1 cellular context compared by ENCODE assay signal in the genomic region with DNA sequence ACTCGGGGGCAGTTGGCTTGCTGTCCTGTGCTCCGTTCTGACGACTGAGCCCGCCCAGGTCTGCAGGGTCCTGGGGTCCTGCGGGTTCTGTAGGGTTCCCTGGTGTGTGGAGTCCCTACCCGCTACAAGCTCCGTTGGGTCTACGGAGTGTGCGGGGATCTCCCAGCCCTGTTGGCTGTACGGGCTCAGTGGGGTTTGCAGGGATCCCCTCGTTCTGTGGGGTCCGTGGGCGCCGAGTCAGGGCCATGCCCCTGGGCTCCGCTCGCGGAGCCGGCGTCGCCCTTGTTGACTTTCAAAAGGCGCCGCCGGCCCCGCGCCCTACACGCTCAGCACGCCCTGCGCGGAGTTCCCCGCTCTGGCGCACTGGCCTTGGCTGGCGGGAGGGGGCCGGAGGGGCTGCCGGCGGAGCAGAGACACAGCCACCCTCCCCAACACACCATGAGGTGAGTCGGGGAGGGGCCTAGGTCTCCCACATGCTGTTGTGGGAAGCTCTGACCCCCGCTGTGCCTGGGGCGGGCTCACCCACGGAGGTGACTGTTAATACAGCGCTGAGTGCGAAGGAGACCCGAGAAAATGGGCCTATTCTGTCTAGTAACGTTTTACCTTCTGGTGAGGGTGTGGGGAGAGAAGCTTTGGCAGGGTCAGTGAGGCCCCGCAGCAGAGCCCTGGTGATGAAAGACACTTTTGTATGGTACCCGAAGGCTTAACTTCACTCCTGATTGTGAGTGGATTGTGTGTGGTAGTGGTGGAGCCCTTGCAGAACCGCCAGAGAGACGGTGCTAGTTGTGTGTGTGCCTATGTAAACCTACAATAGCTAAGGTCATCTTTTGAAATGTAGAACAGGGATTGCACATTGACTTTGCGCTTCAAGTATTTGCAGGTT.
TF ChIP-seq lines count a peak whose summit lies in the region.

No MANE protein-coding gene starts in this region.

TF ChIP-seq in HepG2, 621 proteins besides CTCF, POLR2A, EP300 and RAD21 (continued from another document and continues in another):
- TF ChIP-seq TARDBP (CRISPR knock-in tag; IDR thresholded peaks at IDR 0.05) (peak; percentile 70), AHR (CRISPR knock-in tag; IDR thresholded peaks at IDR 0.05) (peak; percentile 77; the same call in 1 of the 2 replicates), ATF3 (CRISPR knock-in tag; IDR thresholded peaks at IDR 0.05) (no peak), ZNF839 (CRISPR knock-in tag; IDR thresholded peaks at IDR 0.05; ENCODE audit: borderline replicate concordance) (peak; percentile 71; the same call in 1 of the 2 replicates), ZFP82 (CRISPR knock-in tag; IDR thresholded peaks at IDR 0.05; ENCODE audit: borderline replicate concordance) (no peak), ZNF549 (CRISPR knock-in tag; IDR thresholded peaks at IDR 0.05) (no peak), THRA (CRISPR knock-in tag; IDR thresholded peaks at IDR 0.05; ENCODE audit: borderline replicate concordance) (0 out of 2 replicates have a peak, but pooled peaks have one; percentile 44), SOX5 (CRISPR knock-in tag; IDR thresholded peaks at IDR 0.05; ENCODE audit: borderline replicate concordance) (peak; percentile 63; the same call in 1 of the 2 replicates), ZNF12 (CRISPR knock-in tag; IDR thresholded peaks at IDR 0.05) (no peak), SAFB2 (CRISPR knock-in tag; IDR thresholded peaks at IDR 0.05; ENCODE audit: borderline replicate concordance, low read depth) (peak; percentile 98), RFXANK (CRISPR knock-in tag; IDR thresholded peaks at IDR 0.05) (no peak), PAF1 (CRISPR knock-in tag; IDR thresholded peaks at IDR 0.05) (no peak), GFI1 (CRISPR knock-in tag; IDR thresholded peaks at IDR 0.05; ENCODE audit: borderline replicate concordance) (peak; percentile 68), PCBP1 (IDR thresholded peaks at IDR 0.05; ENCODE audit: borderline replicate concordance, low read depth, low read length) (no peak), KLF9 (CRISPR knock-in tag; IDR thresholded peaks at IDR 0.05; ENCODE audit: low read depth) (no peak), ZNF75D (CRISPR knock-in tag; IDR thresholded peaks at IDR 0.05; ENCODE audit: borderline replicate concordance) (no peak), SIX1 (CRISPR knock-in tag; IDR thresholded peaks at IDR 0.05; ENCODE audit: borderline replicate concordance) (no peak; the same call in 1 of the 2 replicates), NKX3-1 (CRISPR knock-in tag; IDR thresholded peaks at IDR 0.05) (no peak), HINFP (CRISPR knock-in tag; IDR thresholded peaks at IDR 0.05; ENCODE audit: low read depth) (0 out of 2 replicates have a peak, but pooled peaks have one; percentile 66), ZNF17 (CRISPR knock-in tag; IDR thresholded peaks at IDR 0.05) (no peak), FOXA3 (CRISPR knock-in tag; IDR thresholded peaks at IDR 0.05) (peak; percentile 88), MIER2 (CRISPR knock-in tag; IDR thresholded peaks at IDR 0.05) (peak; percentile 67), SNAPC5 (CRISPR knock-in tag; IDR thresholded peaks at IDR 0.05; ENCODE audit: borderline replicate concordance) (no peak), HCFC1 (IDR thresholded peaks at IDR 0.05; ENCODE audit: low read depth, low read length) (no peak), EHMT2 (IDR thresholded peaks at IDR 0.05; ENCODE audit: borderline replicate concordance, low read depth, low read length) (no peak), ARHGAP35 (CRISPR knock-in tag; IDR thresholded peaks at IDR 0.05; ENCODE audit: borderline replicate concordance) (peak; percentile 76; the same call in 1 of the 2 replicates), ZNF3 (CRISPR knock-in tag; IDR thresholded peaks at IDR 0.05) (no peak), ZNF788 (CRISPR knock-in tag; IDR thresholded peaks at IDR 0.05; ENCODE audit: borderline replicate concordance) (peak; percentile 92; the same call in 1 of the 2 replicates), ZNF569 (CRISPR knock-in tag; IDR thresholded peaks at IDR 0.05; ENCODE audit: borderline replicate concordance) (no peak), ZNF672 (CRISPR knock-in tag; IDR thresholded peaks at IDR 0.05) (no peak), MTERF4 (CRISPR knock-in tag; IDR thresholded peaks at IDR 0.05) (no peak; the same call in 1 of the 2 replicates), ZNF891 (CRISPR knock-in tag; IDR thresholded peaks at IDR 0.05) (no peak), EZH2 (conservative IDR thresholded peaks at IDR 0.05; ENCODE audit: low read depth, low read length) (no peak), ZNF232 (CRISPR knock-in tag; IDR thresholded peaks at IDR 0.05; ENCODE audit: borderline replicate concordance) (0 out of 2 replicates have a peak, but pooled peaks have one; percentile 33), ZNF503 (CRISPR knock-in tag; IDR thresholded peaks at IDR 0.05) (peak; percentile 54; the same call in 1 of the 2 replicates), ZNF552 (CRISPR knock-in tag; IDR thresholded peaks at IDR 0.05; ENCODE audit: borderline replicate concordance) (0 out of 2 replicates have a peak, but pooled peaks have one; percentile 74), ZNF546 (CRISPR knock-in tag; conservative IDR thresholded peaks at IDR 0.05) (0 out of 2 replicates have a peak, but pooled peaks have one; percentile 52), ZBTB2 (CRISPR knock-in tag; IDR thresholded peaks at IDR 0.05; ENCODE audit: low read depth) (0 out of 2 replicates have a peak, but pooled peaks have one; percentile 63), MED1 (CRISPR knock-in tag; IDR thresholded peaks at IDR 0.05) (peak; percentile 66; the same call in 1 of the 2 replicates), MAZ (IDR thresholded peaks at IDR 0.05; ENCODE audit: borderline replicate concordance, low read depth, low read length) (peak; percentile 85), MAZ (CRISPR knock-in tag; IDR thresholded peaks at IDR 0.05; ENCODE audit: low read depth) (peak; percentile 95), ZNF225 (CRISPR knock-in tag; IDR thresholded peaks at IDR 0.05) (0 out of 2 replicates have a peak, but pooled peaks have one; percentile 75), TBL1XR1 (IDR thresholded peaks at IDR 0.05; ENCODE audit: borderline replicate concordance, low read length, partially characterized antibody) (peak; percentile 15), CAMTA2 (CRISPR knock-in tag; IDR thresholded peaks at IDR 0.05; ENCODE audit: borderline replicate concordance) (no peak), ZFP36 (IDR thresholded peaks at IDR 0.05; ENCODE audit: borderline replicate concordance, low read depth, low read length, partially characterized antibody) (no peak), ZSCAN30 (CRISPR knock-in tag; IDR thresholded peaks at IDR 0.05) (no peak), KDM5B (CRISPR knock-in tag; IDR thresholded peaks at IDR 0.05; ENCODE audit: borderline replicate concordance) (peak; percentile 86; the same call in 1 of the 2 replicates), SMC3 (IDR thresholded peaks at IDR 0.05; ENCODE audit: low read length) (no peak), ZNF598 (CRISPR knock-in tag; IDR thresholded peaks at IDR 0.05; ENCODE audit: borderline replicate concordance) (peak; percentile 89), SKI (IDR thresholded peaks at IDR 0.05; ENCODE audit: partially characterized antibody) (peak; percentile 68), RBM22 (optimal IDR thresholded peaks at IDR 0.05; ENCODE audit: low read length) (peak; percentile 63), NRL (CRISPR knock-in tag; IDR thresholded peaks at IDR 0.05; ENCODE audit: borderline replicate concordance) (no peak; the same call in 1 of the 2 replicates), SRF (IDR thresholded peaks at IDR 0.05; ENCODE audit: low read depth, low read length) (no peak), TRIM22 (IDR thresholded peaks at IDR 0.05) (no peak), RBFOX2 (IDR thresholded peaks at IDR 0.05; ENCODE audit: low read depth, low read length) (peak; percentile 87), ZBTB21 (CRISPR knock-in tag; IDR thresholded peaks at IDR 0.05) (no peak; the same call in 1 of the 2 replicates)
- TF ChIP-seq, protein P1, sequence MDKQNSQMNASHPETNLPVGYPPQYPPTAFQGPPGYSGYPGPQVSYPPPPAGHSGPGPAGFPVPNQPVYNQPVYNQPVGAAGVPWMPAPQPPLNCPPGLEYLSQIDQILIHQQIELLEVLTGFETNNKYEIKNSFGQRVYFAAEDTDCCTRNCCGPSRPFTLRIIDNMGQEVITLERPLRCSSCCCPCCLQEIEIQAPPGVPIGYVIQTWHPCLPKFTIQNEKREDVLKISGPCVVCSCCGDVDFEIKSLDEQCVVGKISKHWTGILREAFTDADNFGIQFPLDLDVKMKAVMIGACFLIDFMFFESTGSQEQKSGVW (CRISPR knock-in tag; IDR thresholded peaks at IDR 0.05; ENCODE audit: borderline replicate concordance) = no peak
- TF ChIP-seq, protein P2, sequence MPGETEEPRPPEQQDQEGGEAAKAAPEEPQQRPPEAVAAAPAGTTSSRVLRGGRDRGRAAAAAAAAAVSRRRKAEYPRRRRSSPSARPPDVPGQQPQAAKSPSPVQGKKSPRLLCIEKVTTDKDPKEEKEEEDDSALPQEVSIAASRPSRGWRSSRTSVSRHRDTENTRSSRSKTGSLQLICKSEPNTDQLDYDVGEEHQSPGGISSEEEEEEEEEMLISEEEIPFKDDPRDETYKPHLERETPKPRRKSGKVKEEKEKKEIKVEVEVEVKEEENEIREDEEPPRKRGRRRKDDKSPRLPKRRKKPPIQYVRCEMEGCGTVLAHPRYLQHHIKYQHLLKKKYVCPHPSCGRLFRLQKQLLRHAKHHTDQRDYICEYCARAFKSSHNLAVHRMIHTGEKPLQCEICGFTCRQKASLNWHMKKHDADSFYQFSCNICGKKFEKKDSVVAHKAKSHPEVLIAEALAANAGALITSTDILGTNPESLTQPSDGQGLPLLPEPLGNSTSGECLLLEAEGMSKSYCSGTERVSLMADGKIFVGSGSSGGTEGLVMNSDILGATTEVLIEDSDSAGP (CRISPR knock-in tag; IDR thresholded peaks at IDR 0.05; ENCODE audit: borderline replicate concordance) = peak; percentile 89; the same call in 1 of the 2 replicates
